19 cellular contexts compared by ENCODE assay signal in genomic region chr16:9854665-9855064, GRCh38.
DNase-seq lines count a peak whose midpoint lies in the region; ATAC-seq and TF ChIP-seq lines count a peak whose summit lies in the region.
"Had no signal": no experiment of that assay in that cellular context is flagged by ENCODE, and none has a peak within 500 bp of the region (broad histone marks: within the 10 kb centered on the region; RNA-seq: fewer than 3 reads in every experiment).

No MANE protein-coding gene starts in this region.

- H3K4me3 ChIP-seq in AG10803 (ENCODE audit: low read length) (no peak overlapping the region), PC-3 (ENCODE audit: low read length) (no peak overlapping the region), fibroblast of mammary gland (ENCODE audit: control insufficient read depth, low read depth, low read length) (no peak overlapping the region)
- H3K4me3 ChIP-seq: right lobe of liver had no signal

- H3K9me3 ChIP-seq in PC-3 (ENCODE audit: low read length) = no peaks in the 10 kb centered on the region
- H3K9me3 ChIP-seq: right lobe of liver had no signal

- 0 out of 2 replicates have a peak, but pooled peaks cover 3% of the 10 kb centered on the region for H3K4me1 ChIP-seq in PC-3 (ENCODE audit: insufficient read depth, low read length)
- H3K4me1 ChIP-seq: right lobe of liver had no signal

- H3K4me1 Mint-ChIP-seq in activated CD8-positive, alpha-beta memory T cell treated with anti-CD3 and anti-CD28 coated beads, Interleukin-2, amount 10 ng/mL, durations not matched to agents 7 days and 5 days = no peaks in the 10 kb centered on the region
- H3K4me1 Mint-ChIP-seq: activated B cell treated with CpG ODN at 0.5 μM for 24 hours, T-helper 17 cell had no signal

- peaks cover 16% of the 10 kb centered on the region for H3K27me3 ChIP-seq in PC-3 (ENCODE audit: low read length)
- H3K27me3 ChIP-seq: right lobe of liver had no signal

- in situ Hi-C loops in GM13976 (cut with MboI; ENCODE audit: low sequenced_read_pairs, unreplicated experiment) = no loop called here

- ATAC-seq in PC-3 (no peak), GM19455 (IDR thresholded peaks at IDR 0.05; ENCODE audit: unreplicated experiment) (no peak)
- ATAC-seq in activated CD8-positive, alpha-beta memory T cell treated with anti-CD3 and anti-CD28 coated beads, Interleukin-2, amount 10 ng/mL, durations not matched to agents 7 days and 5 days = no peak
- ATAC-seq: CD8-positive, alpha-beta T cell; right lobe of liver; T-helper 17 cell had no signal

- POLR2A ChIA-PET in PC-3 (lab: Charles Lee; ENCODE audit: unreplicated experiment) = no interaction called here

- no peaks in the 10 kb centered on the region for H4K20me1 ChIP-seq in PC-3 (ENCODE audit: low read length)

- H2AFZ ChIP-seq in PC-3 (ENCODE audit: low read length) = no peak overlapping the region

- H3K79me2 ChIP-seq in PC-3 (ENCODE audit: low read length) = no peaks in the 10 kb centered on the region

- H3K9ac ChIP-seq in PC-3 (ENCODE audit: low read length) = no peak overlapping the region

- no peak overlapping the region for H3K4me3 Mint-ChIP-seq in activated CD8-positive, alpha-beta memory T cell treated with anti-CD3 and anti-CD28 coated beads, Interleukin-2, amount 10 ng/mL, durations not matched to agents 7 days and 5 days
- H3K4me3 Mint-ChIP-seq: activated B cell treated with CpG ODN at 0.5 μM for 24 hours; CD8-positive, alpha-beta T cell; HFFc6; T-helper 17 cell had no signal

- H3F3A ChIP-seq in PC-3 (ENCODE audit: low read length, unreplicated experiment) = no peaks in the 10 kb centered on the region

- peak; percentile 37 for DNase-seq in AG10803 (ENCODE audit: low read depth)
- DNase-seq in PC-3 = peak; percentile 63
- peak; percentile 92 for DNase-seq in fibroblast of mammary gland (ENCODE audit: low read depth)
- DNase-seq in left kidney (ENCODE audit: low read depth, low spot score) = peak; percentile 49
- no peak for DNase-seq in NCI-H187 treated with DMSO at 0.1 percent for 48 hours (lab: John Stamatoyannopoulos, UW)
- DNase-seq in GM13976 (ENCODE audit: low spot score) = no peak
- no peak for DNase-seq in activated CD8-positive, alpha-beta memory T cell treated with anti-CD3 and anti-CD28 coated beads, Interleukin-2, amount 10 ng/mL, durations not matched to agents 7 days and 5 days
- DNase-seq: activated B cell treated with CpG ODN at 0.5 μM for 24 hours; CD8-positive, alpha-beta T cell; DMS79; HFFc6; hippocampal formation; kidney glomerular epithelial cell; NCI-H446; right lobe of liver; SHP77; stimulated activated CD4-positive, alpha-beta T cell treated with anti-CD3 and anti-CD28 coated beads, Interleukin-2, amount 100 ng/mL, for 48 hours; T-helper 17 cell had no signal

- BruUV-seq in PC-3 (replicated peaks; lab: Mats Ljungman, UMichigan) = no TSS peak

- TF ChIP-seq CTCF in AG10803 (conservative IDR thresholded peaks at IDR 0.05; ENCODE audit: low read length) (no peak), PC-3 (conservative IDR thresholded peaks at IDR 0.05; ENCODE audit: low read depth, low read length) (no peak), fibroblast of mammary gland (conservative IDR thresholded peaks at IDR 0.05; ENCODE audit: control insufficient read depth, insufficient read depth, low read depth, low read length) (no peak), GM13976 (IDR thresholded peaks at IDR 0.05; ENCODE audit: borderline replicate concordance, control extremely low read depth, extremely low read depth, insufficient read depth, missing control alignments) (no peak)

- H3K4me2 ChIP-seq in PC-3 (ENCODE audit: low read length) = no peak overlapping the region

- no peak overlapping the region for H3K27ac Mint-ChIP-seq in activated CD8-positive, alpha-beta memory T cell treated with anti-CD3 and anti-CD28 coated beads, Interleukin-2, amount 10 ng/mL, durations not matched to agents 7 days and 5 days
- H3K27ac Mint-ChIP-seq: activated B cell treated with CpG ODN at 0.5 μM for 24 hours; CD8-positive, alpha-beta T cell; HFFc6; T-helper 17 cell had no signal

- CTCF ChIA-PET in PC-3 (lab: Charles Lee) = no interaction called here
- CTCF ChIA-PET in activated CD8-positive, alpha-beta memory T cell treated with anti-CD3 and anti-CD28 coated beads, Interleukin-2, amount 10 ng/mL, durations not matched to agents 7 days and 5 days (lab: Charles Lee) = no interaction called here

- H3K27me3 Mint-ChIP-seq in activated CD8-positive, alpha-beta memory T cell treated with anti-CD3 and anti-CD28 coated beads, Interleukin-2, amount 10 ng/mL, durations not matched to agents 7 days and 5 days = no peaks in the 10 kb centered on the region
- H3K27me3 Mint-ChIP-seq: T-helper 17 cell had no signal

- intact Hi-C loops in PC-3 (cut with micrococcal nuclease) = no loop called here

- H3K27ac ChIP-seq in PC-3 (ENCODE audit: low read length) = no peak overlapping the region
- H3K27ac ChIP-seq: right lobe of liver had no signal

- H3K9me2 ChIP-seq in PC-3 (replicated peaks; ENCODE audit: low read length) = no peaks in the 10 kb centered on the region

- H3K36me3 ChIP-seq in PC-3 (ENCODE audit: low read depth, low read length) = no peaks in the 10 kb centered on the region
- H3K36me3 ChIP-seq: right lobe of liver had no signal

- no peaks in the 10 kb centered on the region for H3K36me3 Mint-ChIP-seq in activated CD8-positive, alpha-beta memory T cell treated with anti-CD3 and anti-CD28 coated beads, Interleukin-2, amount 10 ng/mL, durations not matched to agents 7 days and 5 days
- H3K36me3 Mint-ChIP-seq: CD8-positive, alpha-beta T cell had no signal

- H3K9me3 Mint-ChIP-seq in activated CD8-positive, alpha-beta memory T cell treated with anti-CD3 and anti-CD28 coated beads, Interleukin-2, amount 10 ng/mL, durations not matched to agents 7 days and 5 days (ENCODE audit: low read depth) = peaks cover 4% of the 10 kb centered on the region
- H3K9me3 Mint-ChIP-seq: CD8-positive, alpha-beta T cell had no signal

Comparison
In these comparisons a context has a peak if more than half of its experiments do, and no peak if none do; other contexts are left out.
1. DNase-seq: peak in AG10803 (single experiment), PC-3 (single experiment), fibroblast of mammary gland (single experiment) and left kidney (single experiment); none in NCI-H187 treated with DMSO at 0.1 percent for 48 hours (single experiment), GM13976 (single experiment) and activated CD8-positive, alpha-beta memory T cell treated with anti-CD3 and anti-CD28 coated beads, Interleukin-2, amount 10 ng/mL, durations not matched to agents 7 days and 5 days (single experiment).